Comparison of ENCODE assay signal across 11 cellular contexts in genomic region chr10:42952358-42952757, GRCh38.
DNase-seq lines count a peak whose midpoint lies in the region; ATAC-seq and TF ChIP-seq lines count a peak whose summit lies in the region.
"Had no signal": no experiment of that assay in that cellular context is flagged by ENCODE, and none has a peak within 500 bp of the region (broad histone marks: within the 10 kb centered on the region; RNA-seq: fewer than 3 reads in every experiment).

No MANE protein-coding gene starts in this region.

- H3K27ac Mint-ChIP-seq in neural progenitor cell: no peak overlapping the region

- ATAC-seq in foreskin keratinocyte (peak; percentile 90), GM19463 (IDR thresholded peaks at IDR 0.05; ENCODE audit: unreplicated experiment) (no peak)

- H2AFZ ChIP-seq in neural progenitor cell (replicated peaks): peak overlapping the region; percentile 55

- TF ChIP-seq CTCF in foreskin keratinocyte (conservative IDR thresholded peaks at IDR 0.05) (peak; percentile 13), neural progenitor cell (IDR thresholded peaks at IDR 0.05) (no peak), GM20000 (IDR thresholded peaks at IDR 0.05; ENCODE audit: extremely low read depth, missing control alignments) (no peak)

- no peaks in the 10 kb centered on the region for H3K79me2 ChIP-seq in neural progenitor cell (ENCODE audit: low read depth)

- peaks cover 23% of the 10 kb centered on the region for H3K27me3 ChIP-seq in foreskin keratinocyte
- peaks cover 11% of the 10 kb centered on the region for H3K27me3 ChIP-seq in neural progenitor cell

- DNase-seq in Daoy (ENCODE audit: low read depth) (peak; percentile 48), NCI-H69 (lab: John Stamatoyannopoulos, UW) (peak; percentile 22), foreskin keratinocyte (peak; percentile 17 to 41), neural progenitor cell (ENCODE audit: low spot score) (peak; percentile 80), KBM-7 (no peak), GM20000 (ENCODE audit: low spot score) (no peak), putamen (ENCODE audit: low spot score) (no peak)
- DNase-seq: effector CD4-positive, alpha-beta T cell; GDM1; stimulated activated naive CD4-positive, alpha-beta T cell treated with Interleukin-2 at 50 U/mL for 16 hours had no signal

- H3K9me3 Mint-ChIP-seq in neural progenitor cell: peaks cover 5% of the 10 kb centered on the region

- in situ Hi-C loops in KBM-7 (cut with MboI; ENCODE audit: low pct_unique_long_range_greater_than_20kb, low sequenced_read_pairs): no loop called here

- H3K36me3 Mint-ChIP-seq in neural progenitor cell: no peaks in the 10 kb centered on the region

- H3K9me3 ChIP-seq in neural progenitor cell (ENCODE audit: low read depth): no peaks in the 10 kb centered on the region

- H3K9ac ChIP-seq in neural progenitor cell: no peak overlapping the region

- H3K27ac ChIP-seq in foreskin keratinocyte (no peak overlapping the region), neural progenitor cell (no peak overlapping the region)

- no peaks in the 10 kb centered on the region for H4K20me1 ChIP-seq in neural progenitor cell (ENCODE audit: low read depth)

- peak overlapping the region; percentile 35 for H3K4me3 ChIP-seq in neural progenitor cell

- H3K27me3 Mint-ChIP-seq in neural progenitor cell (ENCODE audit: insufficient read depth, low read depth): peaks cover 7% of the 10 kb centered on the region

- peaks cover 18% of the 10 kb centered on the region for H3F3A ChIP-seq in neural progenitor cell (ENCODE audit: low read depth)

- H3K4me1 ChIP-seq in foreskin keratinocyte: no peaks in the 10 kb centered on the region
- H3K4me1 ChIP-seq in neural progenitor cell: peaks cover 6% of the 10 kb centered on the region

- H3K4me2 ChIP-seq in neural progenitor cell: peak overlapping the region; percentile 65

- H3K4me3 Mint-ChIP-seq in neural progenitor cell: peak overlapping the region; percentile 53

- no peaks in the 10 kb centered on the region for H3K36me3 ChIP-seq in neural progenitor cell

- peaks cover 14% of the 10 kb centered on the region for H3K4me1 Mint-ChIP-seq in neural progenitor cell

Comparison
In these comparisons a context has a peak if more than half of its experiments do, and no peak if none do; other contexts are left out.
1. DNase-seq: peak in Daoy (single experiment), NCI-H69 (single experiment), foreskin keratinocyte (2 of 2) and neural progenitor cell (single experiment); none in KBM-7 (single experiment), GM20000 (single experiment) and putamen (single experiment).